ENCODE assay signal across 23 cellular contexts in genomic region chr3:50047426-50047825, GRCh38.
"Had no signal": no experiment of that assay in that cellular context is flagged by ENCODE, and none has a peak within 500 bp of the region (broad histone marks: within the 10 kb centered on the region; RNA-seq: fewer than 3 reads in every experiment).

No MANE protein-coding gene starts in this region.

- ATAC-seq: K562 had no signal

- H3K9me3 ChIP-seq: SJSA1 had no signal

- H3K27me3 Mint-ChIP-seq: IgD-negative memory B cell had no signal

- H3K4me3 Mint-ChIP-seq: IgD-negative memory B cell had no signal

- DNase-seq: Kasumi-1, MM.1S, NCI-H1092 treated with DMSO at 0.1 percent for 48 hours, NCI-H1436, NCI-H187, NCI-H2029, NCI-H2081 treated with DMSO at 0.1 percent for 48 hours, NCI-H2171, NCI-H226, NCI-H446, NCI-H510A, NCI-H524 treated with DMSO at 0.1 percent for 48 hours, NCI-H69, NCI-H774, Right ventricle myocardium superior, RPMI8226, SIG-M5 had no signal

- H3K4me3 ChIP-seq: K562, SJSA1, SK-N-MC had no signal

- H3K4me1 Mint-ChIP-seq: IgD-negative memory B cell had no signal

- H3K9me3 Mint-ChIP-seq: IgD-negative memory B cell had no signal

- H3K27ac ChIP-seq: HL-60, KMS-11, SJSA1, SK-N-MC had no signal

- H3K27me3 ChIP-seq: SJSA1 had no signal
